In the genomic region with DNA sequence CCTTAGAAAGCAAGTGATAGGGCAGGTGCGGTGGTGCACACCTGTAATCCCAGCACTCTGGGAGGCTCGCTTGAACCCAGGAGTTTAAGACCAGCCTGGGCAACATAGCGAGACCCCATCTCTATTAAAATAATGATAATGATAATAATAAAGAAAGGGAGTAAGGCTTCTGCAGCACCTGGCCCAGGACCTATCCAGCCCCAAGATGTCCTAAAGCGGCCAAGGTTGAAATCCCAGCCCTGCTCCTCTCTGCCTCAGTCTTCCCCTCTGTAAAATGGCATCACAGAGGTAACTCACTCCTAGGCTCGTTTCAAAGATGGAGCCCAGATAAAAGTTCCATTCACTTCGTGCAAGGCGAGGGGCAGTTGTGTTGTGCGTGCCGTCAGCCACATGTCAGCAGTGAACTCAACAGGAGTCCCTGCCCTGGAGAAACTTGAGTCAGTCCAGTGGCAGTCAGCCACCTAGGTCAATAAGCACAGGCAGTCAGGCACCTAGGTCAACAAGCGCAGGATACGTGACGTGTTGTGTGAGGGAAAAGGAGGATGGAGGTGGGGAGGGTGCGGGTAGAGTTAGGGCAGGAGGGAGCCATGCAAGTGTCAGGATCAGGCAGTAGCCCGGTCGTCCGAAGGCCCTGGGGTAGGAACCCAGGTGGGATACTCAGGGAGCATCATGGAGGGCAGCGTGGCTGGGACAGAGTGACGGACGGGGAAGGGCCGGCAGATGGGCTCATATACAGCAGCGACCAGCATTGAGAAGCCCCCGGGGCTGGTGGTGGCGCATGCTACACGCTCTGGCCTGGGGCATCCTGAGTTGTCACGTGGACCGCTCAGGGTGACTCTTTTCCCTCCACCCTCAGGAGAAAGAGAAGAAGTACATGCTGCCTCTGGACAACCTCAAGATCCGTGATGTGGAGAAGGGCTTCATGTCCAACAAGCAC, we compare ENCODE assay signal across 1 cellular context.
TF ChIP-seq lines count a peak whose summit lies in the region.

No MANE protein-coding gene starts in this region.

TF ChIP-seq in IMR-90, 13 proteins besides CTCF, POLR2A, EP300 and RAD21:
- no peak for TF ChIP-seq MAFK (IDR thresholded peaks at IDR 0.05; ENCODE audit: low read depth, low read length)
